Comparison of ENCODE assay signal across 8 cellular contexts in genomic region chr9:15553528-15553898, GRCh38. TPM values are rescaled to one million over a fixed set of nuclear protein-coding genes. Genes with fewer than 3 reads are reported as not detected.
DNase-seq lines count a peak whose midpoint lies in the region; ATAC-seq and TF ChIP-seq lines count a peak whose summit lies in the region.

No MANE protein-coding gene starts in this region.

- POLR2A ChIA-PET in A673 (lab: Charles Lee; ENCODE audit: low non-redundant PET) (no interaction called here), GM10248 (lab: Yijun Ruan, JAX) (interaction anchor here (1.9 kb wide), 1 partner anchor 42 kb away, joined by 5 read pairs; the partner anchor contains the start of gene PSIP1)
- POLR2A ChIA-PET in activated naive CD8-positive, alpha-beta T cell treated with anti-CD3 and anti-CD28 coated beads, Interleukin-2, amount 10 ng/mL, durations not matched to agents 7 days and 5 days (lab: Charles Lee), result interaction anchor here (0.9 to 2.7 kb wide), 5 partner anchors 22 to 256 kb away, joined by 3 to 40 read pairs (median 5); partner anchors contain the start of gene PSIP1

- intact Hi-C loops in A673 (cut with micrococcal nuclease; ENCODE audit: unreplicated experiment), result no loop called here
- intact Hi-C loops in lower lobe of right lung (cut with DNase I), result no loop called here
- intact Hi-C loops in head of caudate nucleus (cut with DNase I), result loop anchor here (2.0 to 5.0 kb wide), 2 partner anchors 43 to 54 kb away; partner anchors contain the start of gene PSIP1

- H3K36me3 Mint-ChIP-seq in activated naive CD8-positive, alpha-beta T cell treated with anti-CD3 and anti-CD28 coated beads, Interleukin-2, amount 10 ng/mL, durations not matched to agents 7 days and 5 days, result peaks cover 5% of the 10 kb centered on the region

- peak overlapping the region; percentile 82 for H3K27ac Mint-ChIP-seq in activated naive CD8-positive, alpha-beta T cell treated with anti-CD3 and anti-CD28 coated beads, Interleukin-2, amount 10 ng/mL, durations not matched to agents 7 days and 5 days

- H3K4me1 Mint-ChIP-seq in activated naive CD8-positive, alpha-beta T cell treated with anti-CD3 and anti-CD28 coated beads, Interleukin-2, amount 10 ng/mL, durations not matched to agents 7 days and 5 days, result peaks cover 7% of the 10 kb centered on the region

- ATAC-seq in GM18873 (IDR thresholded peaks at IDR 0.05; ENCODE audit: low FRiP score, unreplicated experiment), result peak; percentile 14
- peak; percentile 13 for ATAC-seq in HG03108 (IDR thresholded peaks at IDR 0.05; ENCODE audit: unreplicated experiment)
- peak; percentile 4 for ATAC-seq in activated naive CD8-positive, alpha-beta T cell treated with anti-CD3 and anti-CD28 coated beads, Interleukin-2, amount 10 ng/mL, durations not matched to agents 7 days and 5 days (ENCODE audit: low read depth)
- peak in 1 of 2 donors; percentile 15 for ATAC-seq in lower lobe of right lung
- ATAC-seq in esophagus mucosa, result no peak

- H3K9me3 ChIP-seq in A673 (ENCODE audit: low read depth, low read length, poor library complexity, severe bottlenecking) (no peaks in the 10 kb centered on the region), lower lobe of right lung (no peaks in the 10 kb centered on the region)

- no peaks in the 10 kb centered on the region for H3K9me3 Mint-ChIP-seq in activated naive CD8-positive, alpha-beta T cell treated with anti-CD3 and anti-CD28 coated beads, Interleukin-2, amount 10 ng/mL, durations not matched to agents 7 days and 5 days

- H3K36me3 ChIP-seq in A673 (ENCODE audit: insufficient read depth, low read length, poor library complexity, severe bottlenecking), result no peaks in the 10 kb centered on the region
- no peaks in the 10 kb centered on the region for H3K36me3 ChIP-seq in lower lobe of right lung

- H3K4me1 ChIP-seq in A673 (ENCODE audit: insufficient read depth, low read length, poor library complexity, severe bottlenecking) (peaks cover 4% of the 10 kb centered on the region), lower lobe of right lung (peaks cover 11% of the 10 kb centered on the region)

- H3K27me3 Mint-ChIP-seq in activated naive CD8-positive, alpha-beta T cell treated with anti-CD3 and anti-CD28 coated beads, Interleukin-2, amount 10 ng/mL, durations not matched to agents 7 days and 5 days, result peaks cover 3% of the 10 kb centered on the region

- no peaks in the 10 kb centered on the region for H3K27me3 ChIP-seq in A673 (replicated peaks; ENCODE audit: insufficient read depth, low read depth, low read length, poor library complexity)
- no peaks in the 10 kb centered on the region for H3K27me3 ChIP-seq in lower lobe of right lung (ENCODE audit: low read depth)

- no TSS peak for BruUV-seq in A673 (replicated peaks; lab: Mats Ljungman, UMichigan)

- H3K4me3 Mint-ChIP-seq in activated naive CD8-positive, alpha-beta T cell treated with anti-CD3 and anti-CD28 coated beads, Interleukin-2, amount 10 ng/mL, durations not matched to agents 7 days and 5 days, result peak overlapping the region; percentile 89

- CTCF ChIA-PET in A673 (lab: Charles Lee), result no interaction called here
- CTCF ChIA-PET in GM10248 (lab: Yijun Ruan, JAX), result interaction anchor here (0.9 to 2.5 kb wide), 12 partner anchors 9 to 341 kb away, joined by 3 to 10 read pairs (median 4); partner anchors contain the start of gene PSIP1

- H3K27ac ChIP-seq in A673 (ENCODE audit: low read depth, low read length, poor library complexity, severe bottlenecking) (no peak overlapping the region), lower lobe of right lung (peak overlapping the region; percentile 83)

- no peak for TF ChIP-seq CTCF in A673 (conservative IDR thresholded peaks at IDR 0.05; ENCODE audit: low read depth, low read length)
- TF ChIP-seq CTCF in lower lobe of right lung (IDR thresholded peaks at IDR 0.05), result no peak
- no peak for TF ChIP-seq CTCF in GM10248 (IDR thresholded peaks at IDR 0.05; ENCODE audit: control extremely low read depth, extremely low read depth, low read depth, missing control alignments)

- no peak for DNase-seq in A673 (ENCODE audit: low spot score)
- DNase-seq in activated naive CD8-positive, alpha-beta T cell treated with anti-CD3 and anti-CD28 coated beads, Interleukin-2, amount 10 ng/mL, durations not matched to agents 7 days and 5 days, result no peak
- no peak for DNase-seq in lower lobe of right lung
- no peak for DNase-seq in GM10248 (ENCODE audit: extremely low spot score)
- DNase-seq in head of caudate nucleus, result no peak

- H3K4me3 ChIP-seq in A673 (ENCODE audit: low read depth, low read length, poor library complexity, severe bottlenecking) (peak overlapping the region; percentile 59), lower lobe of right lung (peak overlapping the region; percentile 91)

RNA-seq across cellular contexts. Expression of gene CCDC171, which starts 0.7 kb away (rescaled TPM):
- total RNA-seq in A673 (2021) (72.5 and 77.4 TPM in 2 replicates), lower lobe of right lung (2.9 TPM), esophagus mucosa (1.4 TPM)
- 1 to 10 TPM; 1.7 to 2.7 TPM for total RNA-seq in activated naive CD8-positive, alpha-beta T cell treated with anti-CD3 and anti-CD28 coated beads, Interleukin-2, amount 10 ng/mL, durations not matched to agents 7 days and 5 days

RNA-seq across cellular contexts. Expression of gene PSIP1, which starts 42.7 kb away (rescaled TPM):
- total RNA-seq in A673 (2021) (70.0 and 78.5 TPM in 2 replicates), lower lobe of right lung (41.7 TPM), esophagus mucosa (12.6 TPM)
- total RNA-seq in activated naive CD8-positive, alpha-beta T cell treated with anti-CD3 and anti-CD28 coated beads, Interleukin-2, amount 10 ng/mL, durations not matched to agents 7 days and 5 days, result 100 to 1,000 TPM; 159 to 160 TPM

Comparison
In these comparisons a context has a peak if more than half of its experiments do, and no peak if none do; other contexts are left out.
1. RNA of gene CCDC171, which starts 0.7 kb away (total RNA-seq): 72.5 to 77.4 TPM in A673; 2.9 TPM in lower lobe of right lung (single experiment), 1.7 to 2.7 TPM in activated naive CD8-positive, alpha-beta T cell treated with anti-CD3 and anti-CD28 coated beads, Interleukin-2, amount 10 ng/mL, durations not matched to agents 7 days and 5 days and 1.4 TPM in esophagus mucosa (single experiment); every median in the first group is over 10 times any median in the second.